ENCODE assay signal across 14 cellular contexts in genomic region chr16:8686031-8686621, GRCh38. TPM values are rescaled to one million over a fixed set of nuclear protein-coding genes. Genes with fewer than 3 reads are reported as not detected.
DNase-seq lines count a peak whose midpoint lies in the region; ATAC-seq, FAIRE-seq and TF ChIP-seq lines count a peak whose summit lies in the region.
"Had no signal": no experiment of that assay in that cellular context is flagged by ENCODE, and none has a peak within 500 bp of the region (broad histone marks: within the 10 kb centered on the region; RNA-seq: fewer than 3 reads in every experiment).

No MANE protein-coding gene starts in this region.

- peak overlapping the region; percentile 6; the same call in 1 of the 2 replicates for H2AK5ac ChIP-seq in H1 (ENCODE audit: low read depth, low read length)

- H2BK20ac ChIP-seq in H1 (ENCODE audit: low read length) = no peak overlapping the region

- no peak overlapping the region for H3K14ac ChIP-seq in H1 (ENCODE audit: insufficient read length)

- no peaks in the 10 kb centered on the region for H3K36me3 ChIP-seq in H1 (ENCODE audit: control insufficient read depth in 2 of 4, insufficient read depth in 4 of 4, low read length in 3 of 4)

- no peaks in the 10 kb centered on the region for H3K23me2 ChIP-seq in H1 (ENCODE audit: low read depth, low read length)

- TF ChIP-seq RAD21 in H1 (IDR thresholded peaks at IDR 0.05 in 1 of 2, conservative IDR thresholded peaks at IDR 0.05 in 1 of 2; ENCODE audit: low read depth in 2 of 2, low read length in 2 of 2) = no peak

- no peaks in the 10 kb centered on the region for H3K79me1 ChIP-seq in H1 (ENCODE audit: low read depth, low read length)

- ATAC-seq in HG03095 (IDR thresholded peaks at IDR 0.05; ENCODE audit: unreplicated experiment) = no peak

- no peak for TF ChIP-seq CTCF in 22Rv1 (IDR thresholded peaks at IDR 0.05)
- TF ChIP-seq CTCF in H1 (IDR thresholded peaks at IDR 0.05; ENCODE audit: control extremely low read depth in 1 of 3, insufficient read depth in 1 of 3, low read depth in 1 of 3, low read length in 3 of 3) = no peak
- no peak for TF ChIP-seq CTCF in coronary artery (IDR thresholded peaks at IDR 0.05)

- H4K91ac ChIP-seq in H1 (replicated peaks; ENCODE audit: insufficient read length, low read length) = no peak overlapping the region

- no peak overlapping the region for H3K56ac ChIP-seq in H1 (replicated peaks; ENCODE audit: insufficient read length, low read depth, low read length)

- FAIRE-seq in H1 (lab: Jason Lieb, UNC) = no peak
- FAIRE-seq: kidney had no signal

- H3K27me3 ChIP-seq in H1 (replicated peaks in 1 of 4; ENCODE audit: control insufficient read depth in 3 of 4, extremely low read depth in 1 of 4, insufficient read depth in 3 of 4, low read length in 3 of 4) = no peaks in the 10 kb centered on the region

- DNase-seq in NCI-H2196 (lab: John Stamatoyannopoulos, UW; ENCODE audit: unreplicated experiment) = peak; percentile 39
- DNase-seq in H1 (ENCODE audit: low read depth in 1 of 2, low spot score in 2 of 2) = no peak
- peak; percentile 48 for DNase-seq in medulla oblongata (ENCODE audit: extremely low spot score)
- DNase-seq in AG08395 (ENCODE audit: low spot score) = no peak
- no peak for DNase-seq in coronary artery (ENCODE audit: low spot score)
- DNase-seq in HEK293T (ENCODE audit: extremely low spot score) = no peak
- DNase-seq: activated CD4-positive, alpha-beta T cell treated with anti-CD3 and anti-CD28 coated beads, Interleukin-2, amount 10 ng/mL, durations not matched to agents 7 days and 5 days; activated naive CD4-positive, alpha-beta T cell; HFFc6; kidney; stimulated activated naive CD4-positive, alpha-beta T cell treated with Interleukin-2 at 50 U/mL for 16 hours had no signal

- 63% methylated on average over 7 of the region's 7 CpGs; no CpG with 5 or more reads in 1 of the 2 experiments for WGBS in H1 (ENCODE audit: extremely low coverage in 1 of 2, insufficient coverage in 1 of 2, insufficient read length in 1 of 2, insufficient replicate concordance in 2 of 2, low coverage in 1 of 2, low lambda C conversion rate in 2 of 2, missing lambda C conversion rate in 1 of 2), 2 experiments

- H3K4me1 ChIP-seq in H1 (replicated peaks in 1 of 4; ENCODE audit: control insufficient read depth in 3 of 4, insufficient read depth in 4 of 4, low read length in 3 of 4) = peaks cover 0 to 4% (median 3%) of the 10 kb centered on the region in 4 experiments; a peak in 4 of 7 replicates

- POLR2A ChIA-PET in H1 (lab: Charles Lee; ENCODE audit: partially characterized antibody) = interaction anchor here (1.0 to 1.4 kb wide), 2 partner anchors 9 to 37 kb away, joined by 3 read pairs; no protein-coding TSS in a partner anchor
- POLR2A ChIA-PET in HEK293T (lab: Yijun Ruan, JAX) = no interaction called here

- no peak overlapping the region for H2BK120ac ChIP-seq in H1 (replicated peaks; ENCODE audit: low read depth, low read length)

- H2BK12ac ChIP-seq in H1 (ENCODE audit: low read depth, low read length) = 0 out of 2 replicates have a peak overlapping the region, but pooled peaks have one; percentile 7

- TF ChIP-seq POLR2A in H1 (IDR thresholded peaks at IDR 0.05; ENCODE audit: control extremely low read depth in 1 of 2, low read depth in 2 of 2, low read length in 2 of 2) = no peak

- H3K18ac ChIP-seq in H1 (ENCODE audit: extremely low read depth, low read length) = peak overlapping the region; percentile 71; the same call in 1 of the 2 replicates

- H4K20me1 ChIP-seq in H1 (replicated peaks in 1 of 2; ENCODE audit: control insufficient read depth in 1 of 2, insufficient read depth in 2 of 2, low read length in 2 of 2) = no peaks in the 10 kb centered on the region

- H3K4me3 ChIP-seq in H1 (ENCODE audit: extremely low read depth in 1 of 4, insufficient read depth in 2 of 4, low read depth in 3 of 4, low read length in 4 of 4) = 0 out of 8 replicates have a peak overlapping the region, but pooled peaks of 1 of the 4 experiments have one; percentile 1
- no peak overlapping the region for H3K4me3 ChIP-seq in coronary artery
- H3K4me3 ChIP-seq: skin epidermis had no signal

- H2BK15ac ChIP-seq in H1 (ENCODE audit: low read length) = 0 out of 2 replicates have a peak overlapping the region, but pooled peaks have one; percentile 18

- H3K9me3 ChIP-seq in H1 (ENCODE audit: insufficient read depth in 2 of 2, low read depth in 1 of 2, low read length in 1 of 2) = peaks cover 10 to 12% of the 10 kb centered on the region in 2 experiments

- no peak overlapping the region for H3K4ac ChIP-seq in H1 (replicated peaks; ENCODE audit: insufficient read length, low read depth, low read length)

- H2BK5ac ChIP-seq in H1 (ENCODE audit: low read depth, low read length) = no peak overlapping the region

- 0 out of 4 replicates have a peak overlapping the region, but pooled peaks of 1 of the 2 experiments have one; percentile 18 for H3K4me2 ChIP-seq in H1 (ENCODE audit: insufficient read depth in 1 of 2, low read depth in 2 of 2, low read length in 2 of 2)

- no peak for TF ChIP-seq EP300 in H1 (IDR thresholded peaks at IDR 0.05; ENCODE audit: borderline replicate concordance in 1 of 2, low read depth in 2 of 2, low read length in 2 of 2)

- no peaks in the 10 kb centered on the region for H3K79me2 ChIP-seq in H1 (ENCODE audit: control insufficient read depth in 1 of 2, insufficient read depth in 2 of 2, low read length in 2 of 2)

- no peak overlapping the region; the same call in 1 of the 2 replicates for H2AFZ ChIP-seq in H1 (ENCODE audit: low read length)

- no peak overlapping the region for H4K5ac ChIP-seq in H1 (ENCODE audit: insufficient read length, low read depth, low read length)

- H3K23ac ChIP-seq in H1 (ENCODE audit: insufficient read length) = no peak overlapping the region

- CTCF ChIA-PET in H1 (lab: Charles Lee; ENCODE audit: partially characterized antibody) = interaction anchor here (0.6 to 1.3 kb wide), 5 partner anchors 8 to 100 kb away, joined by 3 to 6 read pairs (median 3); no protein-coding TSS in a partner anchor
- CTCF ChIA-PET in HEK293T (lab: Yijun Ruan, JAX) = no interaction called here

- no peak overlapping the region for H3K9ac ChIP-seq in H1 (replicated peaks in 1 of 4; ENCODE audit: extremely low read depth in 1 of 4, low read depth in 3 of 4, low read length in 3 of 4)

- peak overlapping the region; percentile 38 for H3K27ac ChIP-seq in 22Rv1
- no peak overlapping the region for H3K27ac ChIP-seq in H1 (ENCODE audit: low read depth, low read length)
- H3K27ac ChIP-seq in coronary artery = no peak overlapping the region
- H3K27ac ChIP-seq: skin epidermis had no signal

- H4K8ac ChIP-seq in H1 (ENCODE audit: extremely low read depth, insufficient read depth, low read length) = no peak overlapping the region

TF ChIP-seq in H1, 55 proteins besides CTCF, POLR2A, EP300 and RAD21:
- TF ChIP-seq ZNF274 (IDR thresholded peaks at IDR 0.05; ENCODE audit: borderline replicate concordance, extremely low read depth, low read length) (no peak), KDM1A (IDR thresholded peaks at IDR 0.05; ENCODE audit: borderline replicate concordance, low read length) (no peak), NRF1 (IDR thresholded peaks at IDR 0.05; ENCODE audit: low read depth, low read length) (no peak), BRCA1 (IDR thresholded peaks at IDR 0.05; ENCODE audit: low read depth, low read length) (no peak), TBP (IDR thresholded peaks at IDR 0.05; ENCODE audit: low read depth, low read length) (no peak)

TF ChIP-seq in HEK293T, 16 proteins besides CTCF, POLR2A, EP300 and RAD21:
- TF ChIP-seq HDGF (IDR thresholded peaks at IDR 0.05; ENCODE audit: borderline replicate concordance) (no peak), LEF1 (IDR thresholded peaks at IDR 0.05; ENCODE audit: borderline replicate concordance) (no peak), TARDBP (IDR thresholded peaks at IDR 0.05) (no peak), BHLHE40 (IDR thresholded peaks at IDR 0.05; ENCODE audit: borderline replicate concordance) (no peak), ARNT (IDR thresholded peaks at IDR 0.05) (no peak), ELF4 (IDR thresholded peaks at IDR 0.05) (no peak), FOXA1 (IDR thresholded peaks at IDR 0.05) (no peak), FOXM1 (IDR thresholded peaks at IDR 0.05; ENCODE audit: borderline replicate concordance) (no peak), CTBP1 (IDR thresholded peaks at IDR 0.05; ENCODE audit: borderline replicate concordance) (no peak), NFRKB (IDR thresholded peaks at IDR 0.05) (no peak), SUZ12 (IDR thresholded peaks at IDR 0.05) (no peak), ZNF384 (IDR thresholded peaks at IDR 0.05) (no peak), FOXK2 (IDR thresholded peaks at IDR 0.05) (no peak), L3MBTL2 (conservative IDR thresholded peaks at IDR 0.05) (no peak), PKNOX1 (IDR thresholded peaks at IDR 0.05) (no peak), SP1 (IDR thresholded peaks at IDR 0.05) (no peak)

RNA-seq across cellular contexts. Expression of gene ABAT, which starts 11.7 kb away (rescaled TPM):
- 8.4 and 8.9 TPM in 2 replicates for total RNA-seq in H1 (2021; fragmentation: NEBNext Ultra II Directional; extraction: Animal tissue kit (Norgen Biotek cat#: 25700))
- 6.4 and 6.9 TPM in 2 replicates for polyA plus RNA-seq in H1 (2011; rRNA removed)
- polyA plus RNA-seq in H1 (2011; cell fraction: cytosol; rRNA removed) = 6.9 TPM
- polyA plus RNA-seq in H1 (2011; cell fraction: nucleus; rRNA removed) = 8.7 TPM
- 6.1 to 7.6 TPM (median 6.4 TPM) in 4 replicates for polyA plus RNA-seq in H1 (2012, experiment 1 of 2)
- 1.9 TPM for polyA plus RNA-seq in H1 (2012, experiment 2 of 2)
- polyA plus RNA-seq in H1 (2013, experiment 1 of 2) = 4.4 TPM
- polyA plus RNA-seq in H1 (2013, experiment 2 of 2) = 4.5 TPM
- 7.2 and 7.5 TPM in 2 replicates for polyA minus RNA-seq in H1 (2011; rRNA and poly(A)+ RNA removed)
- 4.3 TPM for polyA minus RNA-seq in H1 (2011; cell fraction: cytosol; rRNA and poly(A)+ RNA removed)
- 7.7 TPM for polyA minus RNA-seq in H1 (2011; cell fraction: nucleus; rRNA and poly(A)+ RNA removed)

Comparison
In these comparisons a context has a peak if more than half of its experiments do, and no peak if none do; other contexts are left out.
1. DNase-seq: peak in NCI-H2196 (single experiment) and medulla oblongata (single experiment); none in H1 (0 of 2), AG08395 (single experiment), coronary artery (single experiment) and HEK293T (single experiment).